Comparison of ENCODE assay signal across 17 cellular contexts in genomic region chr6:7446056-7446455, GRCh38. TPM values are rescaled to one million over a fixed set of nuclear protein-coding genes. Genes with fewer than 3 reads are reported as not detected.
A peak's percentile ranks its signal among the peaks of the same experiment; 100 is the strongest.
DNase-seq lines count a peak whose midpoint lies in the region; ATAC-seq, FAIRE-seq and TF ChIP-seq lines count a peak whose summit lies in the region.
"Had no signal": no experiment of that assay in that cellular context is flagged by ENCODE, and none has a peak within 500 bp of the region (broad histone marks: within the 10 kb centered on the region; RNA-seq: fewer than 3 reads in every experiment).

No MANE protein-coding gene starts in this region.

- TF ChIP-seq CTCF in GM23338 (conservative IDR thresholded peaks at IDR 0.05; ENCODE audit: low read depth in 2 of 2) = no peak
- no peak for TF ChIP-seq CTCF in astrocyte (IDR thresholded peaks at IDR 0.05; ENCODE audit: insufficient read depth, low read depth, low read length)
- TF ChIP-seq CTCF in foreskin keratinocyte (conservative IDR thresholded peaks at IDR 0.05) = no peak
- TF ChIP-seq CTCF in smooth muscle cell (IDR thresholded peaks at IDR 0.05; ENCODE audit: borderline replicate concordance, insufficient read depth, poor library complexity, severe bottlenecking) = no peak

- ATAC-seq in GM23338 (no peak), foreskin keratinocyte (peak; percentile 47), aorta (ENCODE audit: low FRiP score) (no peak)

- H3K9ac ChIP-seq in astrocyte (ENCODE audit: low read length) = peak overlapping the region; percentile 51
- H3K9ac ChIP-seq in smooth muscle cell (ENCODE audit: low read depth) = no peak overlapping the region

- H3K27ac Mint-ChIP-seq in GM23338 = no peak overlapping the region
- no peak overlapping the region for H3K27ac Mint-ChIP-seq in astrocyte (ENCODE audit: unreplicated experiment)
- H3K27ac Mint-ChIP-seq: H9 had no signal

- no peak for FAIRE-seq in astrocyte (lab: Jason Lieb, UNC)
- FAIRE-seq: RCC 7860 had no signal

- no peaks in the 10 kb centered on the region for H3K27me3 ChIP-seq in GM23338 (ENCODE audit: insufficient read depth)
- H3K27me3 ChIP-seq in astrocyte (ENCODE audit: insufficient read depth, low read length) = no peaks in the 10 kb centered on the region
- no peaks in the 10 kb centered on the region for H3K27me3 ChIP-seq in foreskin keratinocyte
- H3K27me3 ChIP-seq in smooth muscle cell (ENCODE audit: low read depth) = no peaks in the 10 kb centered on the region
- no peaks in the 10 kb centered on the region for H3K27me3 ChIP-seq in aorta (ENCODE audit: control insufficient read depth in 1 of 2, insufficient read depth in 2 of 2, low read length in 1 of 2)
- H3K27me3 ChIP-seq: SJSA1 had no signal

- H3K9me3 Mint-ChIP-seq in GM23338 (peaks cover 4% of the 10 kb centered on the region; the same call in 2 of the 3 replicates), astrocyte (ENCODE audit: unreplicated experiment) (peaks cover 7% of the 10 kb centered on the region)

- intact Hi-C loops in aorta (cut with DNase I) = no loop called here

- H3K27ac ChIP-seq in GM23338 (ENCODE audit: low read depth) = no peak overlapping the region
- H3K27ac ChIP-seq in astrocyte (ENCODE audit: low read depth, low read length) = peak overlapping the region; percentile 68
- peak overlapping the region; percentile 78 for H3K27ac ChIP-seq in foreskin keratinocyte
- H3K27ac ChIP-seq in smooth muscle cell (ENCODE audit: low read depth) = peak overlapping the region; percentile 80
- H3K27ac ChIP-seq in aorta (ENCODE audit: low read depth in 1 of 2, low read length in 2 of 2) = no peak overlapping the region
- H3K27ac ChIP-seq: SJSA1 had no signal

- H3K4me3 Mint-ChIP-seq in GM23338 (no peak overlapping the region), astrocyte (ENCODE audit: unreplicated experiment) (no peak overlapping the region)
- H3K4me3 Mint-ChIP-seq: H9 had no signal

- 78% methylated on average over 9 of the region's 9 CpGs for WGBS in smooth muscle cell (ENCODE audit: low lambda C conversion rate)
- WGBS in aorta, 2 donors = 75 to 78% methylated on average over 9 of the region's 9 CpGs

- H3K4me3 ChIP-seq in GM23338 (no peak overlapping the region), astrocyte (ENCODE audit: insufficient read depth, low read depth, low read length) (no peak overlapping the region), smooth muscle cell (no peak overlapping the region), aorta (ENCODE audit: low read length in 2 of 2) (no peak overlapping the region)
- H3K4me3 ChIP-seq: SJSA1 had no signal

- H3K9me3 ChIP-seq in astrocyte (ENCODE audit: insufficient read depth, low read depth, low read length) (no peaks in the 10 kb centered on the region), smooth muscle cell (replicated peaks; ENCODE audit: low read depth) (no peaks in the 10 kb centered on the region), aorta (ENCODE audit: control insufficient read depth, low read length) (no peaks in the 10 kb centered on the region)
- H3K9me3 ChIP-seq: BE2C, SJSA1 had no signal

- H3K4me1 ChIP-seq in GM23338 (ENCODE audit: insufficient read depth) = no peaks in the 10 kb centered on the region; the same call in 1 of the 2 replicates
- H3K4me1 ChIP-seq in astrocyte (ENCODE audit: insufficient read depth, low read length) = peaks cover 13% of the 10 kb centered on the region
- H3K4me1 ChIP-seq in foreskin keratinocyte = peaks cover 21% of the 10 kb centered on the region
- H3K4me1 ChIP-seq in smooth muscle cell (ENCODE audit: low read depth) = peaks cover 15% of the 10 kb centered on the region
- no peaks in the 10 kb centered on the region for H3K4me1 ChIP-seq in aorta (ENCODE audit: control insufficient read depth in 1 of 2, insufficient read depth in 2 of 2, low read length in 2 of 2)
- H3K4me1 ChIP-seq: BE2C had no signal

- H3K79me2 ChIP-seq in GM23338 (replicated peaks; ENCODE audit: insufficient read depth) (no peaks in the 10 kb centered on the region), astrocyte (ENCODE audit: insufficient read depth, low read length) (no peaks in the 10 kb centered on the region), smooth muscle cell (ENCODE audit: low read depth) (no peaks in the 10 kb centered on the region)

- H3K9me2 ChIP-seq in GM23338 (ENCODE audit: insufficient read depth) = no peaks in the 10 kb centered on the region

- DNase-seq in GM23338 (ENCODE audit: low spot score) (no peak), astrocyte (ENCODE audit: low read depth) (no peak), foreskin keratinocyte (no peak), smooth muscle cell (lab: John Stamatoyannopoulos, UW; ENCODE audit: unreplicated experiment) (no peak), aorta (no peak), HK-2 (ENCODE audit: unreplicated experiment) (no peak), T-helper 2 cell (no peak)
- DNase-seq: ACHN, BE2C, GF-D8, H9, MV-4-11, NCI-H1417 treated with DMSO at 0.1 percent for 48 hours, NCI-H2029 treated with DMSO at 0.1 percent for 48 hours, NCI-H510A treated with DMSO at 0.1 percent for 48 hours had no signal

- H4K20me1 ChIP-seq in GM23338 (replicated peaks; ENCODE audit: insufficient read depth) (no peaks in the 10 kb centered on the region), astrocyte (ENCODE audit: insufficient read depth, low read length) (no peaks in the 10 kb centered on the region), smooth muscle cell (ENCODE audit: low read depth) (no peaks in the 10 kb centered on the region)

- H3K4me2 ChIP-seq in GM23338 (no peak overlapping the region), astrocyte (ENCODE audit: low read length) (peak overlapping the region; percentile 53), smooth muscle cell (peak overlapping the region; percentile 17)

- no peaks in the 10 kb centered on the region for H3K36me3 ChIP-seq in GM23338 (ENCODE audit: insufficient read depth)
- no peaks in the 10 kb centered on the region for H3K36me3 ChIP-seq in astrocyte (ENCODE audit: insufficient read depth, low read length)
- H3K36me3 ChIP-seq in smooth muscle cell (ENCODE audit: low read depth) = no peaks in the 10 kb centered on the region
- H3K36me3 ChIP-seq in aorta (ENCODE audit: control insufficient read depth in 1 of 2, insufficient read depth in 2 of 2, low read length in 1 of 2) = no peaks in the 10 kb centered on the region
- H3K36me3 ChIP-seq: BE2C, SJSA1 had no signal

- peak overlapping the region; percentile 28; the same call in 1 of the 2 replicates for H2AFZ ChIP-seq in GM23338
- peak overlapping the region; percentile 41 for H2AFZ ChIP-seq in astrocyte (ENCODE audit: low read depth, low read length)
- no peak overlapping the region for H2AFZ ChIP-seq in smooth muscle cell (ENCODE audit: low read depth)

- H3F3A ChIP-seq in GM23338 (replicated peaks; ENCODE audit: low read depth) = no peaks in the 10 kb centered on the region
- H3F3A ChIP-seq in smooth muscle cell (ENCODE audit: low read depth) = no peaks in the 10 kb centered on the region

- H3K36me3 Mint-ChIP-seq in GM23338 (ENCODE audit: low read depth) = no peaks in the 10 kb centered on the region
- H3K36me3 Mint-ChIP-seq in astrocyte (ENCODE audit: low read depth, unreplicated experiment) = no peaks in the 10 kb centered on the region

- H3K27me3 Mint-ChIP-seq in GM23338 (ENCODE audit: insufficient read depth, low read depth, poor library complexity) (no peaks in the 10 kb centered on the region), astrocyte (ENCODE audit: low read depth, unreplicated experiment) (peaks cover 2% of the 10 kb centered on the region)

- peaks cover 14% of the 10 kb centered on the region for H3K4me1 Mint-ChIP-seq in GM23338
- H3K4me1 Mint-ChIP-seq in astrocyte (ENCODE audit: low read depth, unreplicated experiment) = peaks cover 19% of the 10 kb centered on the region

TF ChIP-seq in GM23338, 12 proteins besides CTCF, POLR2A, EP300 and RAD21 (continues in another document):
- no peak for TF ChIP-seq STAT1 (IDR thresholded peaks at IDR 0.05; ENCODE audit: unreplicated experiment)
- TF ChIP-seq ZNF114 (CRISPR knock-in tag; IDR thresholded peaks at IDR 0.05) = no peak
- TF ChIP-seq JUNB (IDR thresholded peaks at IDR 0.05; ENCODE audit: unreplicated experiment) = no peak
- no peak for TF ChIP-seq EZH2 (IDR thresholded peaks at IDR 0.05; ENCODE audit: low read depth, unreplicated experiment)
- TF ChIP-seq CREB1 (CRISPR knock-in tag; IDR thresholded peaks at IDR 0.05; ENCODE audit: low read depth) = no peak
- no peak for TF ChIP-seq NANOG (IDR thresholded peaks at IDR 0.05; ENCODE audit: borderline replicate concordance)
- TF ChIP-seq EZH2phosphoT487 (IDR thresholded peaks at IDR 0.05; ENCODE audit: unreplicated experiment) = no peak

RNA-seq across cellular contexts. Expression of gene RIOK1, which starts 56.4 kb away (rescaled TPM):
- 15.5 and 15.7 TPM in 2 replicates for total RNA-seq in GM23338 (2014; rRNA removed; shearing (Covaris generic))
- polyA plus RNA-seq in GM23338 (2016; fragmentation: Nextera tagmentation; extraction: Ambion mirVana) (26.4 and 34.3 TPM in 2 replicates), foreskin keratinocyte (11.8 and 14.7 TPM in 2 replicates), smooth muscle cell (12.4 and 18.8 TPM in 2 replicates), aorta (10 to 100 TPM; 12.0 to 12.8 TPM)
- total RNA-seq in astrocyte (16.7 and 18.3 TPM in 2 replicates), foreskin keratinocyte (19.8 and 23.5 TPM in 2 replicates), smooth muscle cell (11.8 and 12.4 TPM in 2 replicates), aorta (10 to 100 TPM; 20.3 to 20.9 TPM)

RNA-seq across cellular contexts. Expression of gene CAGE1, which starts 56.5 kb away (rescaled TPM):
- total RNA-seq in GM23338 (2014; rRNA removed; shearing (Covaris generic)) = 0.07 and 0.08 TPM in 2 replicates
- polyA plus RNA-seq in GM23338 (2016; fragmentation: Nextera tagmentation; extraction: Ambion mirVana) (0.12 TPM in 1 of 2 replicates, not detected in the other), foreskin keratinocyte (0.01 and 0.03 TPM in 2 replicates), smooth muscle cell (not detected in 2 replicates), aorta (not detected)
- total RNA-seq in astrocyte (0.10 and 0.30 TPM in 2 replicates), foreskin keratinocyte (0.07 and 0.20 TPM in 2 replicates), smooth muscle cell (not detected in 2 replicates), aorta (not detected)

Comparison
In these comparisons a context has a peak if more than half of its experiments do, and no peak if none do; other contexts are left out.
1. H3K27ac ChIP-seq: peak in astrocyte (single experiment), foreskin keratinocyte (single experiment) and smooth muscle cell (single experiment); none in GM23338 (single experiment) and aorta (0 of 2).